Comparison of ENCODE assay signal across 8 cellular contexts in the genomic region with DNA sequence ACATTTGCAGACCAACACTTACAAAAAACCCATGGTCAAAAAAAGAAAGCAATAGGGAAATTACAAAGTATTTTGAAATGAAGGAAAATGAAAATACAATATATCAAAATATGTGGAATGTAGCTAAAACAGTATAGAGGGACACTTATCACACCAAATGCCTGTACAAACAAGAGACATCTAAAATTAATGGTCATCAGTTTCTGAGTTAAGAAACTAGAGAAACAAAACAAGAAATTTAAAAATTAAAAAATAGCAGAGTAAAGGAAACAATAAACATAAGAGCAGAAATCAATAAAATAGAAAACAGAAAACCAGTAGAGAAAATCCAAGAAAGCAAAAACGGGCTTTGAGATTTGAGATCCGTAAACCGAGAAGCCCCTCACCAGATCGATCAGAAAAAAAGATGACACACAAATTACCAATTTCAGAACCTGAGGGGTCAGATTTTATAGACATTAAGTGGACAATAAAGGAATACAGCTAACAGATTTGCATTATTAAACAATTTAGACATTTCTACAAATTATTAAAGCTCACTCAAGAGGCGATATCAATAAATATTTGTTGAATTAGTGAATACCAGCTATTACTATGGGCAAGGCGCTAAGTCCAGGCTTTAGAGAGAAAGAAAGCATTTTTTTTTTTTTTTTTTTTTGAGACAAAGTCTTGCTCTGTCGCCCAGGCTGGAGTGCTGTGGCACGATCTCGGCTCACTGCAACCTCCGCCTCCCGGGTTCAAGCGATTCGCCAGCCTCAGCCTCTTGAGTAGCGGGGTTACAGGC. TPM values are rescaled to one million over a fixed set of nuclear protein-coding genes. Genes with fewer than 3 reads are reported as not detected.
DNase-seq lines count a peak whose midpoint lies in the region; ATAC-seq, FAIRE-seq and TF ChIP-seq lines count a peak whose summit lies in the region.

No MANE protein-coding gene starts in this region.

- peak overlapping the region in 1 of 2 experiments; percentile 66; a peak in 1 of 4 replicates for H3K4me3 ChIP-seq in SK-N-SH (ENCODE audit: low read depth in 2 of 2, low read length in 1 of 2)
- H3K4me3 ChIP-seq in adipocyte (ENCODE audit: low read length): peak overlapping the region; percentile 80
- H3K4me3 ChIP-seq in kidney (ENCODE audit: low read length in 2 of 2): peak overlapping the region; percentile 87 to 92
- peak overlapping the region; percentile 72 to 98 (median 78) for H3K4me3 ChIP-seq in subcutaneous abdominal adipose tissue (ENCODE audit: low read depth in 1 of 5, low read length in 5 of 5)

- H3K36me3 ChIP-seq in SK-N-SH (replicated peaks in 1 of 2; ENCODE audit: control insufficient read depth in 1 of 2, insufficient read depth in 2 of 2, low read length in 1 of 2) (peaks cover 12 to 22% of the 10 kb centered on the region in 2 experiments), adipocyte (ENCODE audit: control insufficient read depth, insufficient read depth, low read length, severe bottlenecking) (peaks cover 6% of the 10 kb centered on the region), kidney (ENCODE audit: control insufficient read depth in 1 of 2, insufficient read depth in 2 of 2, low read length in 2 of 2) (no peaks in the 10 kb centered on the region), subcutaneous abdominal adipose tissue (ENCODE audit: control insufficient read depth in 5 of 5, insufficient read depth in 5 of 5, low read length in 5 of 5) (peaks cover 0 to 4% (median 0%) of the 10 kb centered on the region in 5 donors)

- peaks cover 7 to 8% of the 10 kb centered on the region in 2 experiments; a peak in 3 of 4 replicates for H3K4me1 ChIP-seq in SK-N-SH (ENCODE audit: control insufficient read depth in 1 of 2, insufficient read depth in 2 of 2, low read depth in 1 of 2, low read length in 1 of 2)
- peaks cover 4% of the 10 kb centered on the region for H3K4me1 ChIP-seq in adipocyte (ENCODE audit: control insufficient read depth, insufficient read depth, low read length)
- H3K4me1 ChIP-seq in kidney (ENCODE audit: control insufficient read depth in 1 of 2, insufficient read depth in 1 of 2, low read depth in 1 of 2, low read length in 2 of 2): no peaks in the 10 kb centered on the region
- peaks cover 3 to 33% (median 22%) of the 10 kb centered on the region in 5 donors for H3K4me1 ChIP-seq in subcutaneous abdominal adipose tissue (ENCODE audit: control insufficient read depth in 5 of 5, insufficient read depth in 5 of 5, low read length in 5 of 5)

- TF ChIP-seq CTCF in SK-N-SH (IDR thresholded peaks at IDR 0.05) (no peak), kidney (IDR thresholded peaks at IDR 0.05; ENCODE audit: borderline replicate concordance, extremely low read depth, insufficient read depth) (no peak)

- no peak for TF ChIP-seq RAD21 in SK-N-SH (IDR thresholded peaks at IDR 0.05; ENCODE audit: low read length)

- intact Hi-C loops in kidney (cut with DNase I): no loop called here

- TF ChIP-seq EP300 in SK-N-SH (IDR thresholded peaks at IDR 0.05; ENCODE audit: borderline replicate concordance in 1 of 2, low read depth in 1 of 2, low read length in 1 of 2): no peak

- H3K9me3 ChIP-seq in SK-N-SH: no peaks in the 10 kb centered on the region; the same call in 1 of the 2 replicates
- no peaks in the 10 kb centered on the region for H3K9me3 ChIP-seq in adipocyte (ENCODE audit: control insufficient read depth, low read length)
- no peaks in the 10 kb centered on the region for H3K9me3 ChIP-seq in kidney (ENCODE audit: control insufficient read depth in 1 of 2, low read length in 2 of 2)
- peaks cover 0 to 8% (median 6%) of the 10 kb centered on the region in 5 donors for H3K9me3 ChIP-seq in subcutaneous abdominal adipose tissue (ENCODE audit: control insufficient read depth in 5 of 5, low read length in 5 of 5)

- no peaks in the 10 kb centered on the region for H3K9me2 ChIP-seq in SK-N-SH

- H3K79me2 ChIP-seq in SK-N-SH (ENCODE audit: insufficient read depth): peaks cover 40% of the 10 kb centered on the region

- peak overlapping the region; percentile 87 for H3K4me2 ChIP-seq in SK-N-SH

- H3F3A ChIP-seq in SK-N-SH (replicated peaks; ENCODE audit: insufficient read depth): peaks cover 21% of the 10 kb centered on the region

- WGBS in SK-N-SH (ENCODE audit: low lambda C conversion rate): 80% methylated on average over 14 of the region's 14 CpGs

- ATAC-seq in SK-N-SH treated with all-trans-retinoic acid at 6 μM for 48 hours (no peak), GM21447 (IDR thresholded peaks at IDR 0.05; ENCODE audit: unreplicated experiment) (no peak)

- POLR2A ChIA-PET in SK-N-SH (lab: Yijun Ruan, JAX): interaction anchor here (0.6 to 0.7 kb wide), 2 partner anchors 18 to 306 kb away, joined by 3 read pairs; no protein-coding TSS in a partner anchor

- peak overlapping the region; percentile 100 for H2AFZ ChIP-seq in SK-N-SH (ENCODE audit: low read depth)

- FAIRE-seq in kidney (lab: Jason Lieb, UNC): no peak

- no peaks in the 10 kb centered on the region for H3K27me3 ChIP-seq in SK-N-SH (ENCODE audit: insufficient read depth)
- no peaks in the 10 kb centered on the region for H3K27me3 ChIP-seq in adipocyte (replicated peaks; ENCODE audit: control insufficient read depth, insufficient read depth, low read length)
- no peaks in the 10 kb centered on the region for H3K27me3 ChIP-seq in subcutaneous abdominal adipose tissue (ENCODE audit: control insufficient read depth in 5 of 5, insufficient read depth in 4 of 5, low read length in 5 of 5)

- H3K9ac ChIP-seq in SK-N-SH: no peak overlapping the region
- H3K9ac ChIP-seq in adipocyte (ENCODE audit: low read length): peak overlapping the region; percentile 82
- peak overlapping the region in 1 of 2 donors; percentile 72 for H3K9ac ChIP-seq in kidney (ENCODE audit: low read length in 2 of 2)
- H3K9ac ChIP-seq in subcutaneous abdominal adipose tissue (ENCODE audit: low read length in 5 of 5): peak overlapping the region in 3 of 5 donors; percentile 77 to 84 (median 81)

- peak overlapping the region in 1 of 2 experiments; percentile 97; a peak in 2 of 4 replicates for H3K27ac ChIP-seq in SK-N-SH (ENCODE audit: low read depth in 2 of 2, low read length in 1 of 2)
- H3K27ac ChIP-seq in kidney (ENCODE audit: low read depth in 2 of 2, low read length in 2 of 2): peak overlapping the region in 1 of 2 donors; percentile 86
- H3K27ac ChIP-seq in subcutaneous abdominal adipose tissue (ENCODE audit: low read depth, low read length): peak overlapping the region; percentile 98

- H4K20me1 ChIP-seq in SK-N-SH (ENCODE audit: insufficient read depth): no peaks in the 10 kb centered on the region; the same call in 1 of the 2 replicates

- DNase-seq in SK-N-SH (no peak), adipocyte (ENCODE audit: low read depth) (no peak), kidney (no peak), mucosa of gallbladder (ENCODE audit: low spot score) (no peak)
- no peak for DNase-seq in activated CD4-positive, alpha-beta T cell treated with anti-CD3 and anti-CD28 coated beads for 48 hours

- CTCF ChIA-PET in SK-N-SH (lab: Yijun Ruan, JAX): no interaction called here

TF ChIP-seq in SK-N-SH, 30 proteins besides CTCF, POLR2A, EP300 and RAD21 (continues in another document):
- TF ChIP-seq, protein P1, sequence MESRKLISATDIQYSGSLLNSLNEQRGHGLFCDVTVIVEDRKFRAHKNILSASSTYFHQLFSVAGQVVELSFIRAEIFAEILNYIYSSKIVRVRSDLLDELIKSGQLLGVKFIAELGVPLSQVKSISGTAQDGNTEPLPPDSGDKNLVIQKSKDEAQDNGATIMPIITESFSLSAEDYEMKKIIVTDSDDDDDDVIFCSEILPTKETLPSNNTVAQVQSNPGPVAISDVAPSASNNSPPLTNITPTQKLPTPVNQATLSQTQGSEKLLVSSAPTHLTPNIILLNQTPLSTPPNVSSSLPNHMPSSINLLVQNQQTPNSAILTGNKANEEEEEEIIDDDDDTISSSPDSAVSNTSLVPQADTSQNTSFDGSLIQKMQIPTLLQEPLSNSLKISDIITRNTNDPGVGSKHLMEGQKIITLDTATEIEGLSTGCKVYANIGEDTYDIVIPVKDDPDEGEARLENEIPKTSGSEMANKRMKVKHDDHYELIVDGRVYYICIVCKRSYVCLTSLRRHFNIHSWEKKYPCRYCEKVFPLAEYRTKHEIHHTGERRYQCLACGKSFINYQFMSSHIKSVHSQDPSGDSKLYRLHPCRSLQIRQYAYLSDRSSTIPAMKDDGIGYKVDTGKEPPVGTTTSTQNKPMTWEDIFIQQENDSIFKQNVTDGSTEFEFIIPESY (IDR thresholded peaks at IDR 0.05; ENCODE audit: borderline replicate concordance, low read depth): no peak

TF ChIP-seq in SK-N-SH treated with all-trans-retinoic acid at 6 μM for 48 hours, 23 proteins besides CTCF, POLR2A, EP300 and RAD21 (continues in another document):
- TF ChIP-seq ZNF565 (CRISPR knock-in tag; conservative IDR thresholded peaks at IDR 0.05; ENCODE audit: low read depth) (no peak), ARNTL (CRISPR knock-in tag; IDR thresholded peaks at IDR 0.05; ENCODE audit: borderline replicate concordance, low read depth) (no peak)
- TF ChIP-seq, protein P2, sequence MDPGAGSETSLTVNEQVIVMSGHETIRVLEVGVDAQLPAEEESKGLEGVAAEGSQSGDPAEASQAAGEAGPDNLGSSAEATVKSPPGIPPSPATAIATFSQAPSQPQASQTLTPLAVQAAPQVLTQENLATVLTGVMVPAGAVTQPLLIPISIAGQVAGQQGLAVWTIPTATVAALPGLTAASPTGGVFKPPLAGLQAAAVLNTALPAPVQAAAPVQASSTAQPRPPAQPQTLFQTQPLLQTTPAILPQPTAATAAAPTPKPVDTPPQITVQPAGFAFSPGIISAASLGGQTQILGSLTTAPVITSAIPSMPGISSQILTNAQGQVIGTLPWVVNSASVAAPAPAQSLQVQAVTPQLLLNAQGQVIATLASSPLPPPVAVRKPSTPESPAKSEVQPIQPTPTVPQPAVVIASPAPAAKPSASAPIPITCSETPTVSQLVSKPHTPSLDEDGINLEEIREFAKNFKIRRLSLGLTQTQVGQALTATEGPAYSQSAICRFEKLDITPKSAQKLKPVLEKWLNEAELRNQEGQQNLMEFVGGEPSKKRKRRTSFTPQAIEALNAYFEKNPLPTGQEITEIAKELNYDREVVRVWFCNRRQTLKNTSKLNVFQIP (CRISPR knock-in tag; IDR thresholded peaks at IDR 0.05; ENCODE audit: borderline replicate concordance, low read depth): no peak

RNA-seq across cellular contexts. Expression of a gene that starts 1.0 kb away (rescaled TPM):
- 18.9 and 24.9 TPM in 2 replicates for polyA plus RNA-seq in SK-N-SH (2012; rRNA removed)
- 19.0 and 22.7 TPM in 2 replicates for polyA plus RNA-seq in SK-N-SH (2012; cell fraction: cytosol; rRNA removed)
- polyA plus RNA-seq in SK-N-SH (2012; cell fraction: nucleus; rRNA removed): 33.5 and 64.3 TPM in 2 replicates
- total RNA-seq in kidney: 69.9 TPM
- 19.7 TPM for polyA plus RNA-seq in kidney (ENCODE audit: insufficient read depth, low read depth, low replicate concordance)
- total RNA-seq in mucosa of gallbladder: 62.0 TPM
